Comparison of ENCODE assay signal across 8 cellular contexts in the genomic region with DNA sequence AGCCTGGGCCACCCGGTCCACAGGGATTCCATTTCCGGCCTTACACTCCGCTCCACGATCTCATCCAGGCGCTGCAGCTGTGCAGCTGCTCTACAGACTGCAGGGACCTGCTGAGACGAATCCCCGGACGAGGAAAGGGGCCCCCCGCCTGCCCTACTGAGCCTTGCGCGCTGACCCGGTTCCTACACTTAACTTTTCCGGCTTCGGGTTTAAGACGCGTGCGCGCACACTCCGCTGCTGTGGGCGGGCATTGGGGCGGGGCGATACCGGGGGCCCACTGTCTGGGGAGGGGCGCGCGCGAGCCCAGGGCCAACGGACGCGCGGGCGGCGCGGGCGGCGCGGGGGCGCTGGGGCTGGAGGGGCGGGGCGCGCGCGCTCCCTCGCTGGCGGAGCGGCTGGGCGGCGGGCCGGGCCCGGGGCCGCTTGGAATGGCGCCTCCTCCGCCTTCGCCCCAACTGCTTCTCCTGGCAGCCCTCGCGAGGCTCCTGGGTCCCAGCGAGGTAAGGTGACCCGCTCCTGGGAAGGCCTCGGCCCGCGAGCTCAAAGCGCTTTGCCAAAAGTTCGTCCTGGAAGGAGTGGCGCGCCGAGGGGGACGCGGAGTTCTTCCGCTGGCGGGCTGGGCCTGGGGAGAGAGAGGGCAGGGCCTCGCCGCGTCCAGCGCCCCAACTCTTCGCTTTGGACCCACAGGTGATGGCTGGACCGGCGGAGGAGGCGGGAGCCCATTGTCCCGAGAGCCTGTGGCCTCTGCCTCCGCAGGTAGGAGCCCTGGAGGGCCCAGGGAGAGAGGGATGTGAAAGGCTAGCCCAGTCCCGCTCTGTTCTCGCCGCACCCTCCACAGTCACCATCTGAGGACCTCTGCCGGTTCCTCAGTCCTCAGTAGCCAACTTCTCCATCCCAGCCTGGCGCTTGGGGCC. TPM values are rescaled to one million over a fixed set of nuclear protein-coding genes. Genes with fewer than 3 reads are reported as not detected.
DNase-seq lines count a peak whose midpoint lies in the region; ATAC-seq, FAIRE-seq and TF ChIP-seq lines count a peak whose summit lies in the region.

A gene with protein sequence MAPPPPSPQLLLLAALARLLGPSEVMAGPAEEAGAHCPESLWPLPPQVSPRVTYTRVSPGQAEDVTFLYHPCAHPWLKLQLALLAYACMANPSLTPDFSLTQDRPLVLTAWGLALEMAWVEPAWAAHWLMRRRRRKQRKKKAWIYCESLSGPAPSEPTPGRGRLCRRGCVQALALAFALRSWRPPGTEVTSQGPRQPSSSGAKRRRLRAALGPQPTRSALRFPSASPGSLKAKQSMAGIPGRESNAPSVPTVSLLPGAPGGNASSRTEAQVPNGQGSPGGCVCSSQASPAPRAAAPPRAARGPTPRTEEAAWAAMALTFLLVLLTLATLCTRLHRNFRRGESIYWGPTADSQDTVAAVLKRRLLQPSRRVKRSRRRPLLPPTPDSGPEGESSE (plus strand): TSS at position 371 of the 914 bp plus-strand sequence. CDS start 58 bp downstream, at position 429.

- ATAC-seq in left cardiac atrium (peak; percentile 63 to 76), psoas muscle (peak; percentile 68 to 77 (median 70)), aorta (ENCODE audit: low FRiP score) (peak; percentile 78)

- intact Hi-C loops in T-helper 1 cell treated with Interleukin-12 subunit alpha and Interleukin-12 subunit beta and Interleukin-4 antibody, amounts not matched to agents 30 ng/mL and 1 ng/mL, for 36 hours (cut with micrococcal nuclease) = loop anchor here (1.0 to 5.0 kb wide), 12 partner anchors 21 to 856 kb away; partner anchors contain the start of genes GIT1, NEK8, NUFIP2 and PROCA1
- intact Hi-C loops in left cardiac atrium (cut with DNase I) (no loop called here), psoas muscle (cut with DNase I) (no loop called here), aorta (cut with DNase I) (no loop called here)

- H3K9me3 ChIP-seq in DOHH2 (ENCODE audit: control insufficient read depth, insufficient read depth, low read length) = no peaks in the 10 kb centered on the region
- H3K9me3 ChIP-seq in psoas muscle = no peaks in the 10 kb centered on the region
- H3K9me3 ChIP-seq in aorta (ENCODE audit: control insufficient read depth, low read length) = no peaks in the 10 kb centered on the region

- peak within 1 kb of the TSS; percentile 89 for H3K27ac ChIP-seq in DOHH2 (ENCODE audit: low read depth, low read length)
- H3K27ac ChIP-seq in adipose tissue (ENCODE audit: low read depth, low read length) = no peak within 1 kb of the TSS
- peak within 1 kb of the TSS; percentile 84 for H3K27ac ChIP-seq in psoas muscle
- H3K27ac ChIP-seq in aorta (ENCODE audit: low read depth in 1 of 2, low read length in 2 of 2) = peak within 1 kb of the TSS; percentile 1 to 43

- H3K4me1 ChIP-seq in DOHH2 (ENCODE audit: control insufficient read depth, low read length) (peaks cover 32% of the 10 kb centered on the region), psoas muscle (peaks cover 19% of the 10 kb centered on the region), aorta (ENCODE audit: control insufficient read depth in 1 of 2, insufficient read depth in 2 of 2, low read length in 2 of 2) (no peaks in the 10 kb centered on the region)

- H3K79me2 ChIP-seq in DOHH2 (ENCODE audit: control insufficient read depth, low read length) = peaks cover 34% of the 10 kb centered on the region

- H3F3A ChIP-seq in DOHH2 (ENCODE audit: control insufficient read depth, insufficient read depth) = peaks cover 10% of the 10 kb centered on the region

- no peaks in the 10 kb centered on the region for H3K9me2 ChIP-seq in DOHH2 (replicated peaks; ENCODE audit: control insufficient read depth, low read length)

- no peaks in the 10 kb centered on the region for H3K27me3 ChIP-seq in DOHH2 (ENCODE audit: control insufficient read depth, low read length)
- H3K27me3 ChIP-seq in psoas muscle (ENCODE audit: insufficient read depth in 3 of 3, low read length in 2 of 3) = no peaks in the 10 kb centered on the region
- no peaks in the 10 kb centered on the region for H3K27me3 ChIP-seq in aorta (ENCODE audit: control insufficient read depth in 1 of 2, insufficient read depth in 2 of 2, low read length in 1 of 2)

- H3K4me3 ChIP-seq in DOHH2 (ENCODE audit: low read length) = peak within 1 kb of the TSS; percentile 91
- H3K4me3 ChIP-seq in NB4 (ENCODE audit: low read depth, low read length) = peak within 1 kb of the TSS; percentile 83
- H3K4me3 ChIP-seq in psoas muscle = peak within 1 kb of the TSS; percentile 81
- peak within 1 kb of the TSS; percentile 50 to 54 for H3K4me3 ChIP-seq in aorta (ENCODE audit: low read length in 2 of 2)

- 1 to 2% (median 2%) methylated on average over 65 to 84 of the region's 85 CpGs for WGBS in adipose tissue, 3 donors
- 1 to 2% (median 2%) methylated on average over 55 to 85 of the region's 85 CpGs for WGBS in psoas muscle, 3 donors
- WGBS in aorta, 2 donors = 0 to 1% methylated on average over 53 to 85 of the region's 85 CpGs

- DNase-seq in H54 (ENCODE audit: insufficient read length, low spot score) (peak; percentile 66), NB4 (ENCODE audit: low read depth) (peak; percentile 96), left cardiac atrium (peak; percentile 91), psoas muscle (peak; percentile 91), aorta (peak; percentile 94 to 97)

- TF ChIP-seq CTCF in DOHH2 (IDR thresholded peaks at IDR 0.05; ENCODE audit: low read depth, low read length, poor library complexity, severe bottlenecking) (no peak), NB4 (IDR thresholded peaks at IDR 0.05; ENCODE audit: low read depth, low read length) (no peak), psoas muscle (IDR thresholded peaks at IDR 0.05) (no peak)

- H4K20me1 ChIP-seq in DOHH2 (ENCODE audit: control insufficient read depth, insufficient read depth, low read depth, low read length) = no peaks in the 10 kb centered on the region

- peak within 1 kb of the TSS; percentile 88 for H3K4me2 ChIP-seq in DOHH2 (ENCODE audit: low read length)

- peak; percentile 27; the same call in 1 of the 2 replicates for TF ChIP-seq POLR2A in H54 (IDR thresholded peaks at IDR 0.05; ENCODE audit: low read depth, low read length)
- TF ChIP-seq POLR2A in NB4 (IDR thresholded peaks at IDR 0.05; ENCODE audit: extremely low read depth, insufficient read length) = peak; percentile 80

- no peak for FAIRE-seq in H54 (lab: Jason Lieb, UNC)

- H3K36me3 ChIP-seq in DOHH2 (ENCODE audit: control insufficient read depth, low read length) = peaks cover 25% of the 10 kb centered on the region
- H3K36me3 ChIP-seq in psoas muscle (ENCODE audit: insufficient read depth in 1 of 2, low read depth in 1 of 2) = peaks cover 0 to 4% of the 10 kb centered on the region in 2 donors
- H3K36me3 ChIP-seq in aorta (ENCODE audit: control insufficient read depth in 1 of 2, insufficient read depth in 2 of 2, low read length in 1 of 2) = no peaks in the 10 kb centered on the region

RNA-seq across cellular contexts. Expression of the gene that starts here (rescaled TPM):
- total RNA-seq in T-helper 1 cell treated with Interleukin-12 subunit alpha and Interleukin-12 subunit beta and Interleukin-4 antibody, amounts not matched to agents 30 ng/mL and 1 ng/mL, for 36 hours = 69.2 and 69.8 TPM in 2 replicates
- 100 to 1,000 TPM in 1 of 3 donors, 10 to 100 TPM in 2; 54.3 to 166 (median 84.3) TPM for polyA plus RNA-seq in adipose tissue
- 10 to 100 TPM; 42.0 to 48.8 TPM for total RNA-seq in left cardiac atrium
- 10 to 100 TPM; 13.3 to 20.9 (median 17.7) TPM for total RNA-seq in psoas muscle
- 10 to 100 TPM; 30.6 to 46.1 (median 42.6) TPM for polyA plus RNA-seq in psoas muscle
- total RNA-seq in aorta = 10 to 100 TPM; 31.7 to 34.4 TPM
- polyA plus RNA-seq in aorta = 100 to 1,000 TPM in 1 of 2 donors, 10 to 100 TPM in 1; 18.4 to 122 TPM
